8 cellular contexts compared by ENCODE assay signal in genomic region chr9:111482656-111483418, GRCh38. TPM values are rescaled to one million over a fixed set of nuclear protein-coding genes. Genes with fewer than 3 reads are reported as not detected.
DNase-seq lines count a peak whose midpoint lies in the region; ATAC-seq and TF ChIP-seq lines count a peak whose summit lies in the region.

No MANE protein-coding gene starts in this region.

- peak overlapping the region; percentile 92 for H3K4me3 ChIP-seq in colonic mucosa

- H3K27me3 ChIP-seq in colonic mucosa = no peaks in the 10 kb centered on the region

- peak overlapping the region; percentile 91 to 97 for H3K9ac ChIP-seq in colonic mucosa (ENCODE audit: low read depth in 2 of 2, low read length in 2 of 2)

- ATAC-seq in GM18511 (IDR thresholded peaks at IDR 0.05; ENCODE audit: unreplicated experiment) = peak; percentile 66
- peak; percentile 49 for ATAC-seq in HG02981 (IDR thresholded peaks at IDR 0.05; ENCODE audit: unreplicated experiment)

- TF ChIP-seq CTCF in 22Rv1 (IDR thresholded peaks at IDR 0.05) = no peak
- no peak for TF ChIP-seq CTCF in colonic mucosa (IDR thresholded peaks at IDR 0.05)

- intact Hi-C loops in colonic mucosa (cut with DNase I) = no loop called here

- no peaks in the 10 kb centered on the region for H3K36me3 ChIP-seq in colonic mucosa

- H3K9me3 ChIP-seq in colonic mucosa = no peaks in the 10 kb centered on the region

- H3K27ac ChIP-seq in 22Rv1 (peak overlapping the region; percentile 99), colonic mucosa (peak overlapping the region; percentile 99)

- peaks cover 4% of the 10 kb centered on the region for H3K4me1 ChIP-seq in colonic mucosa

- DNase-seq in NCI-H2227 (lab: John Stamatoyannopoulos, UW; ENCODE audit: unreplicated experiment) (peak; percentile 70), colonic mucosa (peak; percentile 82), left kidney (ENCODE audit: low read depth, low spot score) (peak; percentile 88)
- DNase-seq in activated CD4-positive, alpha-beta T cell treated with anti-CD3 and anti-CD28 coated beads for 4 hours = peak; percentile 52 to 54
- peak; percentile 66 to 71 for DNase-seq in stimulated activated CD4-positive, alpha-beta T cell treated with anti-CD3 and anti-CD28 coated beads, Interleukin-2, amount 100 ng/mL, for 24 hours

RNA-seq across cellular contexts. Expression of gene ECPAS, which starts 1.3 kb away (rescaled TPM):
- total RNA-seq in colonic mucosa = 10 to 100 TPM; 55.1 to 92.5 TPM

RNA-seq across cellular contexts. Expression of gene ZNF483, which starts 42.1 kb away (rescaled TPM):
- 1 to 10 TPM; 1.2 to 2.8 TPM for total RNA-seq in colonic mucosa

Comparison
In these comparisons a context has a peak if more than half of its experiments do, and no peak if none do; other contexts are left out.
1. Peak in every context shown above with its lines: DNase-seq, ATAC-seq, H3K4me3 ChIP-seq and H3K27ac ChIP-seq.